In the genomic region with DNA sequence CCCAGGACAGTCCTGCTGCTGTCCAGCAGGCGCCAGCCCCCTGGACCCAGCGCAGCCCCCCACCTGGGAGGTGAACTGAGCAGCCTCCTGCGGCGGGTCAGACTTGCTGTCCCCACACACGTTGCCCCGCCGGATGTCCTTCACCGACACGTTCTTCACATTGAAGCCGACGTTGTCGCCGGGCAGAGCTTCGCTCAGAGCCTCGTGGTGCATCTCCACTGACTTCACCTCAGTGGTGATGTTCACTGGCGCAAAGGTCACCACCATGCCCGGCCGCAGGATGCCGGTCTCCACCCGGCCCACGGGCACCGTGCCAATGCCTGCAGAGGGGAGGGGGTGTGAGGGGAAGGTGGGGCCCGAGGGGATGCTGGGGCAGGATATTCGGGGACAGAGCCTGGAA, we compare ENCODE assay signal across 23 cellular contexts. TPM values are rescaled to one million over a fixed set of nuclear protein-coding genes. Genes with fewer than 3 reads are reported as not detected.
DNase-seq lines count a peak whose midpoint lies in the region; ATAC-seq, FAIRE-seq and TF ChIP-seq lines count a peak whose summit lies in the region.
"Had no signal": no experiment of that assay in that cellular context is flagged by ENCODE, and none has a peak within 500 bp of the region (broad histone marks: within the 10 kb centered on the region; RNA-seq: fewer than 3 reads in every experiment).

No MANE protein-coding gene starts in this region.

- H3K27me3 Mint-ChIP-seq in activated T-helper 17 cell treated with anti-CD3 and anti-CD28 coated beads, Interleukin-2, amount 50 U/mL, for 72 hours = peaks cover 14% of the 10 kb centered on the region

- H3K27me3 ChIP-seq in heart left ventricle = peaks cover 9 to 49% (median 17%) of the 10 kb centered on the region in 9 donors
- H3K27me3 ChIP-seq: MG63, SJSA1 had no signal

- intact Hi-C loops in heart left ventricle (cut with DNase I) = no loop called here
- intact Hi-C loops in cardiac septum (cut with DNase I) = loop anchor here (5.0 kb wide), 1 partner anchor 48 kb away; no protein-coding TSS in a partner anchor
- intact Hi-C loops in kidney (cut with DNase I) = no loop called here

- H3K36me3 Mint-ChIP-seq in activated T-helper 17 cell treated with anti-CD3 and anti-CD28 coated beads, Interleukin-2, amount 50 U/mL, for 72 hours (ENCODE audit: low read depth) = no peaks in the 10 kb centered on the region
- H3K36me3 Mint-ChIP-seq: CD4-positive, CD25-positive, alpha-beta regulatory T cell had no signal

- DNase-seq in heart left ventricle (peak in 3 of 5 donors; percentile 34 to 51 (median 36)), cardiac septum (ENCODE audit: low spot score) (no peak), kidney (peak; percentile 70), NAMALWA (ENCODE audit: low spot score) (no peak)
- DNase-seq: CD4-positive, CD25-positive, alpha-beta regulatory T cell; DMS53; KG1; MG63; NCI-H2029; NCI-H446; NCI-H524 treated with DMSO at 0.1 percent for 48 hours; NCI-H774 had no signal

- H3K9me3 Mint-ChIP-seq in activated T-helper 17 cell treated with anti-CD3 and anti-CD28 coated beads, Interleukin-2, amount 50 U/mL, for 72 hours = peaks cover 4% of the 10 kb centered on the region

- WGBS in heart left ventricle, 4 donors = 52 to 62% (median 61%) methylated on average over 24 of the region's 24 CpGs

- peaks cover 0 to 29% (median 8%) of the 10 kb centered on the region in 12 donors for H3K4me1 ChIP-seq in heart left ventricle
- H3K4me1 ChIP-seq in kidney (ENCODE audit: control insufficient read depth in 1 of 2, insufficient read depth in 1 of 2, low read depth in 1 of 2, low read length in 2 of 2) = no peaks in the 10 kb centered on the region
- H3K4me1 ChIP-seq: SJSA1 had no signal

- no peak for TF ChIP-seq CTCF in heart left ventricle (IDR thresholded peaks at IDR 0.05)
- TF ChIP-seq CTCF in kidney (IDR thresholded peaks at IDR 0.05; ENCODE audit: borderline replicate concordance, extremely low read depth, insufficient read depth) = no peak

- no peak for FAIRE-seq in kidney (lab: Jason Lieb, UNC)
- FAIRE-seq: A204.1, GM18507, RCC 7860 had no signal

- H3K4me3 Mint-ChIP-seq in activated T-helper 17 cell treated with anti-CD3 and anti-CD28 coated beads, Interleukin-2, amount 50 U/mL, for 72 hours = no peak overlapping the region
- H3K4me3 Mint-ChIP-seq: CD4-positive, CD25-positive, alpha-beta regulatory T cell had no signal

- H3K27ac ChIP-seq in heart left ventricle (no peak overlapping the region), kidney (ENCODE audit: low read depth in 2 of 2, low read length in 2 of 2) (no peak overlapping the region)
- H3K27ac ChIP-seq: BLaER1, SJSA1 had no signal

- H3K36me3 ChIP-seq in heart left ventricle (peaks cover 0 to 65% (median 13%) of the 10 kb centered on the region in 9 donors), kidney (ENCODE audit: control insufficient read depth in 1 of 2, insufficient read depth in 2 of 2, low read length in 2 of 2) (no peaks in the 10 kb centered on the region)
- H3K36me3 ChIP-seq: MG63, SJSA1 had no signal

- TF ChIP-seq POLR2A in heart left ventricle (IDR thresholded peaks at IDR 0.05) = no peak

- no peak overlapping the region for H3K9ac ChIP-seq in kidney (ENCODE audit: low read length in 2 of 2)
- H3K9ac ChIP-seq: BLaER1 had no signal

- ATAC-seq in heart left ventricle = peak in 2 of 4 donors; percentile 3 to 4
- no peak for ATAC-seq in activated T-helper 17 cell treated with anti-CD3 and anti-CD28 coated beads, Interleukin-2, amount 50 U/mL, for 72 hours (replicated peaks)

- no peak overlapping the region for H3K27ac Mint-ChIP-seq in activated T-helper 17 cell treated with anti-CD3 and anti-CD28 coated beads, Interleukin-2, amount 50 U/mL, for 72 hours
- H3K27ac Mint-ChIP-seq: CD4-positive, CD25-positive, alpha-beta regulatory T cell had no signal

- H3K4me3 ChIP-seq in heart left ventricle (no peak overlapping the region), kidney (ENCODE audit: low read length in 2 of 2) (no peak overlapping the region)
- H3K4me3 ChIP-seq: BLaER1, MG63, SJSA1 had no signal

- H3K4me1 Mint-ChIP-seq in activated T-helper 17 cell treated with anti-CD3 and anti-CD28 coated beads, Interleukin-2, amount 50 U/mL, for 72 hours = peaks cover 5% of the 10 kb centered on the region
- H3K4me1 Mint-ChIP-seq: CD4-positive, CD25-positive, alpha-beta regulatory T cell had no signal

- H3K9me3 ChIP-seq in heart left ventricle = no peaks in the 10 kb centered on the region
- H3K9me3 ChIP-seq in kidney (ENCODE audit: control insufficient read depth in 1 of 2, low read length in 2 of 2) = no peaks in the 10 kb centered on the region
- H3K9me3 ChIP-seq: MG63, SJSA1 had no signal

RNA-seq across cellular contexts. Expression of gene EEF1A2, which starts 8.5 kb away (rescaled TPM):
- total RNA-seq in heart left ventricle (1,000 to 10,000 TPM in 7 of 9 donors, 100 to 1,000 TPM in 2; 791 to 1,794 (median 1,550) TPM), cardiac septum (1,211 TPM), kidney (18.1 TPM)
- polyA plus RNA-seq in heart left ventricle (1,000 to 10,000 TPM; 1,276 to 1,345 TPM), kidney (ENCODE audit: insufficient read depth, low read depth, low replicate concordance) (1.5 TPM)
- 10 to 100 TPM in 1 of 2 donors, under 1 TPM in 1; 0.80 to 10.9 TPM for total RNA-seq in activated T-helper 17 cell treated with anti-CD3 and anti-CD28 coated beads, Interleukin-2, amount 50 U/mL, for 72 hours

RNA-seq across cellular contexts. Expression of gene KCNQ2, which starts 18.0 kb away (rescaled TPM):
- 1 to 10 TPM in 2 of 9 donors, under 1 TPM in 2, not detected in 5; 0.06 to 2.6 (median 0.65) TPM for total RNA-seq in heart left ventricle
- not detected for polyA plus RNA-seq in heart left ventricle
- 0.86 TPM for total RNA-seq in cardiac septum
- 2.2 TPM for total RNA-seq in kidney
- not detected for polyA plus RNA-seq in kidney (ENCODE audit: insufficient read depth, low read depth, low replicate concordance)
- total RNA-seq in activated T-helper 17 cell treated with anti-CD3 and anti-CD28 coated beads, Interleukin-2, amount 50 U/mL, for 72 hours = under 1 TPM in 1 of 2 donors, not detected in 1; 0.66 TPM
- total RNA-seq: SJSA1 had no signal
- polyA plus RNA-seq: AG04450 had no signal

RNA-seq across cellular contexts. Expression of gene PPDPF, which starts 30.1 kb away (rescaled TPM):
- total RNA-seq in heart left ventricle (100 to 1,000 TPM; 182 to 424 (median 235) TPM), cardiac septum (438 TPM), kidney (578 TPM)
- polyA plus RNA-seq in heart left ventricle (100 to 1,000 TPM; 318 to 442 TPM), kidney (ENCODE audit: insufficient read depth, low read depth, low replicate concordance) (961 TPM)
- total RNA-seq in activated T-helper 17 cell treated with anti-CD3 and anti-CD28 coated beads, Interleukin-2, amount 50 U/mL, for 72 hours = 10 to 100 TPM; 65.5 to 87.5 TPM

RNA-seq across cellular contexts. Expression of gene PTK6, which starts 46.8 kb away (rescaled TPM):
- under 1 TPM in 3 of 9 donors, not detected in 6; 0.10 to 0.29 (median 0.14) TPM for total RNA-seq in heart left ventricle
- under 1 TPM in 1 of 2 donors, not detected in 1; 0.04 TPM for polyA plus RNA-seq in heart left ventricle
- total RNA-seq in cardiac septum = not detected
- total RNA-seq in kidney = 1.1 TPM
- 0.26 TPM for polyA plus RNA-seq in kidney (ENCODE audit: insufficient read depth, low read depth, low replicate concordance)
- 1 to 10 TPM in 1 of 2 donors, under 1 TPM in 1; 0.69 to 1.9 TPM for total RNA-seq in activated T-helper 17 cell treated with anti-CD3 and anti-CD28 coated beads, Interleukin-2, amount 50 U/mL, for 72 hours
- total RNA-seq: Daoy, H4, HT1080, SJSA1 had no signal

RNA-seq across cellular contexts. Expression of gene SRMS, which starts 57.1 kb away (rescaled TPM):
- not detected for total RNA-seq in heart left ventricle
- polyA plus RNA-seq in heart left ventricle = not detected
- total RNA-seq in cardiac septum = not detected
- total RNA-seq in kidney = 0.38 TPM
- not detected for polyA plus RNA-seq in kidney (ENCODE audit: insufficient read depth, low read depth, low replicate concordance)
- not detected for total RNA-seq in activated T-helper 17 cell treated with anti-CD3 and anti-CD28 coated beads, Interleukin-2, amount 50 U/mL, for 72 hours
- total RNA-seq: CD4-positive, CD25-positive, alpha-beta regulatory T cell; Daoy; G401; H4; HT1080; SJSA1 had no signal
- polyA plus RNA-seq: AG04450; CD4-positive, CD25-positive, alpha-beta regulatory T cell had no signal

Comparison
In these comparisons a context has a peak if more than half of its experiments do, and no peak if none do; other contexts are left out.
1. DNase-seq: peak in heart left ventricle (3 of 5) and kidney (single experiment); none in cardiac septum (single experiment) and NAMALWA (single experiment).
2. RNA of gene EEF1A2, which starts 8.5 kb away (total RNA-seq): 791 to 1,794 TPM in heart left ventricle and 1,211 TPM in cardiac septum (single experiment); 18.1 TPM in kidney (single experiment) and 0.80 to 10.9 TPM in activated T-helper 17 cell treated with anti-CD3 and anti-CD28 coated beads, Interleukin-2, amount 50 U/mL, for 72 hours; every median in the first group is over 10 times any median in the second.